Comparison of ENCODE assay signal across 18 cellular contexts in genomic region chr3:126130981-126131750, GRCh38. TPM values are rescaled to one million over a fixed set of nuclear protein-coding genes. Genes with fewer than 3 reads are reported as not detected.
A peak's percentile ranks its signal among the peaks of the same experiment; 100 is the strongest.
DNase-seq lines count a peak whose midpoint lies in the region; ATAC-seq and TF ChIP-seq lines count a peak whose summit lies in the region.
"Had no signal": no experiment of that assay in that cellular context is flagged by ENCODE, and none has a peak within 500 bp of the region (broad histone marks: within the 10 kb centered on the region; RNA-seq: fewer than 3 reads in every experiment).

No MANE protein-coding gene starts in this region.

- H3K4me3 ChIP-seq in WERI-Rb-1 (ENCODE audit: low read depth, low read length) (no peak overlapping the region), dorsolateral prefrontal cortex (no peak overlapping the region), lower lobe of right lung (no peak overlapping the region), stomach (no peak overlapping the region)
- no peak overlapping the region for H3K4me3 ChIP-seq in CD4-positive, alpha-beta memory T cell (ENCODE audit: low read length in 2 of 2)
- H3K4me3 ChIP-seq: GM23248, SJCRH30 had no signal

- intact Hi-C loops in dorsolateral prefrontal cortex (cut with DNase I) (loop anchor here (5.0 kb wide), 3 partner anchors 126 to 261 kb away; partner anchors contain the start of gene CFAP100 (in 1 of the 2)), lower lobe of right lung (cut with DNase I) (no loop called here), stomach (cut with DNase I; ENCODE audit: low total_unique reads) (no loop called here)
- intact Hi-C loops in CD4-positive, alpha-beta memory T cell (cut with micrococcal nuclease), result no loop called here

- no peaks in the 10 kb centered on the region for H3K9me3 Mint-ChIP-seq in CD4-positive, alpha-beta memory T cell
- H3K9me3 Mint-ChIP-seq: naive thymus-derived CD8-positive, alpha-beta T cell had no signal

- H3K36me3 ChIP-seq in WERI-Rb-1 (no peaks in the 10 kb centered on the region), lower lobe of right lung (no peaks in the 10 kb centered on the region), stomach (no peaks in the 10 kb centered on the region)
- H3K36me3 ChIP-seq in CD4-positive, alpha-beta memory T cell (ENCODE audit: insufficient read depth, low read length), result no peaks in the 10 kb centered on the region
- H3K36me3 ChIP-seq: SJCRH30 had no signal

- no peaks in the 10 kb centered on the region for H3K4me1 Mint-ChIP-seq in CD4-positive, alpha-beta memory T cell

- no peak for TF ChIP-seq EP300 in stomach (IDR thresholded peaks at IDR 0.05)

- no peak for TF ChIP-seq CTCF in WERI-Rb-1 (IDR thresholded peaks at IDR 0.05; ENCODE audit: low read depth, low read length)
- TF ChIP-seq CTCF in dorsolateral prefrontal cortex (IDR thresholded peaks at IDR 0.05 in 54 of 56, conservative IDR thresholded peaks at IDR 0.05 in 2 of 56; ENCODE audit: low read depth in 1 of 56, partially characterized antibody in 56 of 56), result no peak
- TF ChIP-seq CTCF in lower lobe of right lung (IDR thresholded peaks at IDR 0.05), result no peak
- no peak for TF ChIP-seq CTCF in stomach (IDR thresholded peaks at IDR 0.05)

- no peak overlapping the region for H3K27ac Mint-ChIP-seq in CD4-positive, alpha-beta memory T cell
- H3K27ac Mint-ChIP-seq: naive thymus-derived CD8-positive, alpha-beta T cell had no signal

- peaks cover 3 to 8% of the 10 kb centered on the region in 2 donors for H3K27me3 Mint-ChIP-seq in CD4-positive, alpha-beta memory T cell

- H3K27ac ChIP-seq in WERI-Rb-1 (no peak overlapping the region), dorsolateral prefrontal cortex (no peak overlapping the region), lower lobe of right lung (no peak overlapping the region), stomach (no peak overlapping the region)
- H3K27ac ChIP-seq in CD4-positive, alpha-beta memory T cell (ENCODE audit: low read depth, low read length), result no peak overlapping the region
- H3K27ac ChIP-seq: GM23248, SJCRH30 had no signal

- H3K4me3 Mint-ChIP-seq in CD4-positive, alpha-beta memory T cell, result peak overlapping the region in 1 of 8 donors; percentile 22
- H3K4me3 Mint-ChIP-seq: naive thymus-derived CD8-positive, alpha-beta T cell had no signal

- H3K27me3 ChIP-seq in WERI-Rb-1 (ENCODE audit: insufficient read depth, low read depth, severe bottlenecking) (no peaks in the 10 kb centered on the region), dorsolateral prefrontal cortex (peaks cover 0 to 6% (median 0%) of the 10 kb centered on the region in 45 donors), lower lobe of right lung (ENCODE audit: low read depth) (no peaks in the 10 kb centered on the region), stomach (peaks cover 0 to 9% (median 0%) of the 10 kb centered on the region in 3 donors)
- no peaks in the 10 kb centered on the region for H3K27me3 ChIP-seq in CD4-positive, alpha-beta memory T cell (ENCODE audit: insufficient read depth, low read length)

- POLR2A ChIA-PET in CD4-positive, alpha-beta memory T cell (lab: Charles Lee; ENCODE audit: partially characterized antibody), result no interaction called here

- no peaks in the 10 kb centered on the region for H3K9me3 ChIP-seq in WERI-Rb-1 (ENCODE audit: severe bottlenecking)
- no peaks in the 10 kb centered on the region for H3K9me3 ChIP-seq in lower lobe of right lung
- no peaks in the 10 kb centered on the region for H3K9me3 ChIP-seq in stomach
- no peaks in the 10 kb centered on the region for H3K9me3 ChIP-seq in CD4-positive, alpha-beta memory T cell (ENCODE audit: control insufficient read depth in 1 of 2, low read length in 2 of 2)
- H3K9me3 ChIP-seq: SJCRH30 had no signal

- no peak for TF ChIP-seq POLR2A in stomach (IDR thresholded peaks at IDR 0.05)

- CTCF ChIA-PET in CD4-positive, alpha-beta memory T cell (lab: Charles Lee; ENCODE audit: partially characterized antibody), result no interaction called here

- H3K4me1 ChIP-seq in lower lobe of right lung (peaks cover 14% of the 10 kb centered on the region), stomach (peaks cover 6 to 21% (median 19%) of the 10 kb centered on the region in 4 donors)
- no peaks in the 10 kb centered on the region for H3K4me1 ChIP-seq in CD4-positive, alpha-beta memory T cell (ENCODE audit: insufficient read depth, low read length)
- H3K4me1 ChIP-seq: SJCRH30 had no signal

- ATAC-seq in lower lobe of right lung (no peak), HG03565 (IDR thresholded peaks at IDR 0.05; ENCODE audit: unreplicated experiment) (no peak)
- ATAC-seq: naive thymus-derived CD8-positive, alpha-beta T cell; right cardiac atrium had no signal

- 72 to 85% (median 75%) methylated on average over 14 to 19 of the region's 19 CpGs for WGBS in stomach, 5 donors

- H3K36me3 Mint-ChIP-seq in CD4-positive, alpha-beta memory T cell, result no peaks in the 10 kb centered on the region
- H3K36me3 Mint-ChIP-seq: naive thymus-derived CD8-positive, alpha-beta T cell had no signal

- DNase-seq in WERI-Rb-1 (peak; percentile 4), dorsolateral prefrontal cortex (peak in 7 of 10 donors; percentile 4 to 36 (median 21)), lower lobe of right lung (peak; percentile 39), stomach (peak; percentile 25), activated gamma-delta T cell treated with Interleukin-2 at 50 U/mL for 16 hours (no peak), NCI-H510A (lab: John Stamatoyannopoulos, UW) (no peak)
- DNase-seq in CD4-positive, alpha-beta memory T cell, result no peak
- DNase-seq: AML-193, amniotic stem cell, GM23248, NCI-H1436 treated with DMSO at 0.1 percent for 48 hours, NCI-H446, substantia nigra had no signal

RNA-seq across cellular contexts. Expression of gene SLC41A3, which starts 47.2 kb away (rescaled TPM):
- total RNA-seq in dorsolateral prefrontal cortex (100 to 1,000 TPM in 53 of 120 experiments, 10 to 100 TPM in 67; 47.0 to 128 (median 96.7) TPM), lower lobe of right lung (36.2 TPM), stomach (10 to 100 TPM; 27.7 to 81.7 (median 43.6) TPM)
- polyA plus RNA-seq in stomach, result 10 to 100 TPM; 15.4 to 23.5 (median 18.0) TPM
- 10 to 100 TPM; 32.5 to 41.2 TPM for total RNA-seq in CD4-positive, alpha-beta memory T cell
- 10 to 100 TPM; 22.5 to 33.1 TPM for polyA plus RNA-seq in CD4-positive, alpha-beta memory T cell

RNA-seq across cellular contexts. Expression of gene ALDH1L1, which starts 49.2 kb away (rescaled TPM):
- 100 to 1,000 TPM in 27 of 120 experiments, 10 to 100 TPM in 93; 34.5 to 185 (median 74.8) TPM for total RNA-seq in dorsolateral prefrontal cortex
- total RNA-seq in lower lobe of right lung, result 2.8 TPM
- total RNA-seq in stomach, result 10 to 100 TPM in 1 of 5 donors, 1 to 10 TPM in 4; 2.6 to 17.4 (median 5.9) TPM
- polyA plus RNA-seq in stomach, result 1 to 10 TPM; 1.4 to 9.8 (median 4.4) TPM
- not detected for total RNA-seq in CD4-positive, alpha-beta memory T cell
- polyA plus RNA-seq in CD4-positive, alpha-beta memory T cell, result not detected
- total RNA-seq: G401; GM23248; naive thymus-derived CD8-positive, alpha-beta T cell had no signal
- polyA plus RNA-seq: GM23248; naive thymus-derived CD8-positive, alpha-beta T cell had no signal

Comparison
In these comparisons a context has a peak if more than half of its experiments do, and no peak if none do; other contexts are left out.
1. DNase-seq: peak in WERI-Rb-1 (single experiment), dorsolateral prefrontal cortex (7 of 10), lower lobe of right lung (single experiment) and stomach (single experiment); none in activated gamma-delta T cell treated with Interleukin-2 at 50 U/mL for 16 hours (single experiment), NCI-H510A (single experiment) and CD4-positive, alpha-beta memory T cell (0 of 5).
2. intact Hi-C loops: an anchor here in dorsolateral prefrontal cortex (5.0 kb wide); none called in lower lobe of right lung, stomach and CD4-positive, alpha-beta memory T cell.